ENCODE assay signal across 23 cellular contexts in genomic region chr5:120927923-120928322, GRCh38.
"Had no signal": no experiment of that assay in that cellular context is flagged by ENCODE, and none has a peak within 500 bp of the region (broad histone marks: within the 10 kb centered on the region; RNA-seq: fewer than 3 reads in every experiment).

No MANE protein-coding gene starts in this region.

- DNase-seq: activated CD4-positive, alpha-beta T cell treated with anti-CD3 and anti-CD28 coated beads for 1 hour; activated CD4-positive, alpha-beta T cell treated with anti-CD3 and anti-CD28 coated beads, Interleukin-2, amount 50 U/mL, for 1 hour; activated CD8-positive, alpha-beta T cell treated with anti-CD3 and anti-CD28 coated beads, Interleukin-2, amount 10 ng/mL, durations not matched to agents 7 days and 5 days; activated T-cell treated with anti-CD3 and anti-CD28 coated beads, Interleukin-2, amount 50 U/mL, for 24 hours; aorta; effector memory CD4-positive, alpha-beta T cell; foreskin melanocyte; glutamatergic neuron; hippocampal formation; midbrain; natural killer cell; ovary; right cardiac atrium; stimulated activated CD4-positive, alpha-beta T cell treated with anti-CD3 and anti-CD28 coated beads, Interleukin-1b, Interleukin-23, amount 100 ng/mL, for 48 hours; stomach; T-helper 9 cell had no signal

- H3K9me3 ChIP-seq: neutrophil, ovary, stomach, suprapubic skin, tibial nerve had no signal

- H3K27ac ChIP-seq: neutrophil, ovary, stomach, suprapubic skin, tibial nerve had no signal

- H3K4me1 ChIP-seq: stomach, suprapubic skin, tibial nerve had no signal

- FAIRE-seq: colon had no signal

- H3K4me3 ChIP-seq: ovary, stomach, suprapubic skin, tibial nerve had no signal

- H3K36me3 ChIP-seq: neutrophil, ovary, stomach, suprapubic skin, tibial nerve had no signal

- ATAC-seq: activated CD8-positive, alpha-beta T cell treated with anti-CD3 and anti-CD28 coated beads, Interleukin-2, amount 10 ng/mL, durations not matched to agents 7 days and 5 days; activated naive CD4-positive, alpha-beta T cell treated with anti-CD3 and anti-CD28 coated beads, Interleukin-2, amount 50 U/mL, for 72 hours; activated T-helper 17 cell treated with anti-CD3 and anti-CD28 coated beads, Interleukin-2, amount 50 U/mL, for 72 hours; esophagus mucosa; natural killer cell; right cardiac atrium had no signal

- H3K27me3 ChIP-seq: neutrophil, ovary, stomach, suprapubic skin, tibial nerve had no signal
